In genomic region chr1:63012339-63012738, GRCh38 we compare ENCODE assay signal across 10 cellular contexts.
"Had no signal": no experiment of that assay in that cellular context is flagged by ENCODE, and none has a peak within 500 bp of the region (broad histone marks: within the 10 kb centered on the region; RNA-seq: fewer than 3 reads in every experiment).

No MANE protein-coding gene starts in this region.

- H3K4me1 ChIP-seq: colonic mucosa had no signal

- H3K9me3 ChIP-seq: colonic mucosa, tibial nerve had no signal

- ATAC-seq: activated T-cell treated with anti-CD3 and anti-CD28 coated beads, Interleukin-2, amount 50 U/mL, for 4 hours had no signal

- H3K4me3 ChIP-seq: cardiac muscle cell, colonic mucosa, skin epidermis, tibial nerve had no signal

- DNase-seq: activated CD4-positive, alpha-beta memory T cell treated with anti-CD3 and anti-CD28 coated beads for 36 hours; activated gamma-delta T cell; activated T-cell treated with anti-CD3 and anti-CD28 coated beads, Interleukin-2, amount 50 U/mL, for 4 hours; colonic mucosa; mesendoderm; nephron progenitor cell; T-helper 9 cell had no signal

- H3K27me3 ChIP-seq: cardiac muscle cell, colonic mucosa, tibial nerve had no signal

- H3K27ac ChIP-seq: cardiac muscle cell, colonic mucosa, skin epidermis had no signal

- H3K36me3 ChIP-seq: cardiac muscle cell, colonic mucosa, tibial nerve had no signal
